ENCODE assay signal across 22 cellular contexts in the genomic region with DNA sequence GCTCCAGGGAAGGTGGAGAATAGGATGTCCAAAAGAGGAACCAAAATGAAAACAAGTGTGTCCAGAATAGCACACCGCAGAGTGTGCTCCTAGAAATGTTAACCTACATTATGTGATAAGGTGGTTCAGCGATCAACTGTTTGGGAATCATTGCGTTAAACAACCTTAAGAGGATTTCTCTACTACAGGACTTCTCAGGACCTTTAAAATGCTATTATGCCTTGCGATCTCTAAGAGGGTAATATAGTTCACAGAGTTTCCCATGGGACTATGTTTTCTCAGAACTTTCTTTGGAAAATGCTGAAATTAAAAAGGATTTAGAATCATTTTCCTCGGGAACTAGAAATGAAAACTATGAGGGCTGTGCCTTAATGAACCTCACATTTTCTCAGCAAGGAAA. TPM values are rescaled to one million over a fixed set of nuclear protein-coding genes. Genes with fewer than 3 reads are reported as not detected.
DNase-seq lines count a peak whose midpoint lies in the region; ATAC-seq, FAIRE-seq and TF ChIP-seq lines count a peak whose summit lies in the region.
"Had no signal": no experiment of that assay in that cellular context is flagged by ENCODE, and none has a peak within 500 bp of the region (broad histone marks: within the 10 kb centered on the region; RNA-seq: fewer than 3 reads in every experiment).

No MANE protein-coding gene starts in this region.

- H3K4me1 ChIP-seq in GM23338 (ENCODE audit: insufficient read depth), result peaks cover 13% of the 10 kb centered on the region; the same call in 1 of the 2 replicates
- peaks cover 6% of the 10 kb centered on the region in 2 experiments; a peak in 3 of 5 replicates for H3K4me1 ChIP-seq in K562 (replicated peaks in 1 of 2; ENCODE audit: control insufficient read depth in 2 of 2, insufficient read depth in 2 of 2, low read length in 2 of 2)
- H3K4me1 ChIP-seq in muscle layer of colon (ENCODE audit: insufficient read depth, low read length), result peaks cover 29% of the 10 kb centered on the region
- peaks cover 5% of the 10 kb centered on the region for H3K4me1 ChIP-seq in right cardiac atrium (ENCODE audit: control insufficient read depth, insufficient read depth, low read length)

- no peaks in the 10 kb centered on the region for H3K9me3 ChIP-seq in K562 (replicated peaks; ENCODE audit: control insufficient read depth, insufficient read depth, low read depth, low read length)
- H3K9me3 ChIP-seq in muscle layer of colon (ENCODE audit: low read length), result no peaks in the 10 kb centered on the region
- no peaks in the 10 kb centered on the region for H3K9me3 ChIP-seq in right cardiac atrium (ENCODE audit: control insufficient read depth, low read length)
- H3K9me3 ChIP-seq: esophagus squamous epithelium, mucosa of descending colon had no signal

- H3K27ac Mint-ChIP-seq in GM23338 (no peak overlapping the region), type B pancreatic cell (no peak overlapping the region)
- H3K27ac Mint-ChIP-seq: activated CD4-positive, alpha-beta memory T cell treated with anti-CD3 and anti-CD28 coated beads, Interleukin-2, amount 10 ng/mL, durations not matched to agents 7 days and 5 days; CD4-positive, alpha-beta memory T cell; endodermal cell; H9; progenitor cell of endocrine pancreas had no signal

- H3K4me3 Mint-ChIP-seq in GM23338, result peak overlapping the region; percentile 4; the same call in 1 of the 3 replicates
- peak overlapping the region; percentile 92 for H3K4me3 Mint-ChIP-seq in type B pancreatic cell
- H3K4me3 Mint-ChIP-seq: activated CD4-positive, alpha-beta memory T cell treated with anti-CD3 and anti-CD28 coated beads, Interleukin-2, amount 10 ng/mL, durations not matched to agents 7 days and 5 days; CD4-positive, alpha-beta memory T cell; endodermal cell had no signal

- peaks cover 5% of the 10 kb centered on the region; the same call in 1 of the 2 replicates for H3F3A ChIP-seq in GM23338 (replicated peaks; ENCODE audit: low read depth)

- H3K27me3 ChIP-seq in GM23338 (ENCODE audit: insufficient read depth), result peaks cover 24% of the 10 kb centered on the region
- peaks cover 28 to 31% of the 10 kb centered on the region in 2 experiments for H3K27me3 ChIP-seq in K562 (ENCODE audit: control insufficient read depth in 2 of 2, insufficient read depth in 2 of 2, low read length in 2 of 2)
- H3K27me3 ChIP-seq in muscle layer of colon (ENCODE audit: control insufficient read depth in 1 of 2, insufficient read depth in 2 of 2, low read length in 2 of 2), result no peaks in the 10 kb centered on the region
- no peaks in the 10 kb centered on the region for H3K27me3 ChIP-seq in right cardiac atrium (ENCODE audit: control insufficient read depth, insufficient read depth)
- H3K27me3 ChIP-seq: brain microvascular endothelial cell had no signal

- BruUV-seq in K562 (replicated peaks; lab: Mats Ljungman, UMichigan), result no TSS peak

- no peaks in the 10 kb centered on the region for H3K9me2 ChIP-seq in GM23338 (ENCODE audit: insufficient read depth)

- H2AFZ ChIP-seq in GM23338, result no peak overlapping the region
- no peak overlapping the region for H2AFZ ChIP-seq in K562 (ENCODE audit: low read depth, low read length)

- TF ChIP-seq POLR2A in K562 (conservative IDR thresholded peaks at IDR 0.05), result no peak

- FAIRE-seq in K562 (lab: Jason Lieb, UNC), result no peak
- FAIRE-seq: colon, islet of Langerhans had no signal

- H4K20me1 ChIP-seq in GM23338 (replicated peaks; ENCODE audit: insufficient read depth) (no peaks in the 10 kb centered on the region), K562 (replicated peaks; ENCODE audit: control insufficient read depth, insufficient read depth, low read length) (no peaks in the 10 kb centered on the region)

- no peaks in the 10 kb centered on the region for H3K36me3 ChIP-seq in GM23338 (ENCODE audit: insufficient read depth)
- H3K36me3 ChIP-seq in K562 (ENCODE audit: control insufficient read depth, insufficient read depth, low read length), result no peaks in the 10 kb centered on the region
- H3K36me3 ChIP-seq in muscle layer of colon (ENCODE audit: insufficient read depth, low read length), result no peaks in the 10 kb centered on the region
- H3K36me3 ChIP-seq: brain microvascular endothelial cell, esophagus squamous epithelium had no signal

- H3K4me3 ChIP-seq in GM23338, result no peak overlapping the region
- H3K4me3 ChIP-seq in K562, result no peak overlapping the region
- peak overlapping the region in 1 of 2 donors; percentile 29 for H3K4me3 ChIP-seq in muscle layer of colon (ENCODE audit: low read depth in 1 of 2, low read length in 2 of 2)
- H3K4me3 ChIP-seq in right cardiac atrium (ENCODE audit: low read length), result no peak overlapping the region
- H3K4me3 ChIP-seq: mucosa of descending colon had no signal

- no peaks in the 10 kb centered on the region for H3K9me1 ChIP-seq in K562 (ENCODE audit: control insufficient read depth, insufficient read depth, low read length)

- in situ Hi-C loops in K562 (cut with MboI), result no loop called here

- H3K4me2 ChIP-seq in GM23338 (no peak overlapping the region), K562 (ENCODE audit: insufficient read depth, low read length) (no peak overlapping the region)

- H3K9ac ChIP-seq in K562 (ENCODE audit: insufficient read depth in 1 of 2, low read depth in 2 of 2, low read length in 2 of 2) (no peak overlapping the region), muscle layer of colon (ENCODE audit: low read length) (no peak overlapping the region)

- intact Hi-C loops in K562 (cut with micrococcal nuclease) (no loop called here), right cardiac atrium (cut with DNase I) (no loop called here)

- POLR2A ChIA-PET in K562 (lab: Yijun Ruan, JAX), result interaction anchor here (0.6 kb wide), 1 partner anchor 36 kb away, joined by 3 read pairs; no protein-coding TSS in a partner anchor

- DNase-seq in GM23338 (ENCODE audit: low spot score), result no peak
- no peak for DNase-seq in K562 (ENCODE audit: extremely low read depth in 1 of 4, low spot score in 3 of 4)
- no peak for DNase-seq in type B pancreatic cell (ENCODE audit: extremely low spot score, unreplicated experiment)
- DNase-seq in right cardiac atrium, result no peak
- DNase-seq in NCI-H187 (lab: John Stamatoyannopoulos, UW), result no peak
- DNase-seq: activated CD4-positive, alpha-beta memory T cell treated with anti-CD3 and anti-CD28 coated beads, Interleukin-2, amount 10 ng/mL, durations not matched to agents 7 days and 5 days; activated effector memory CD4-positive, alpha-beta T cell treated with anti-CD3 and anti-CD28 coated beads, Interleukin-2, amount 50 U/mL, for 16 hours; brain microvascular endothelial cell; CD4-positive, alpha-beta memory T cell; endodermal cell; esophagus squamous epithelium; H9; left ventricle myocardium superior; mucosa of descending colon; NCI-H1105 treated with DMSO at 0.1 percent for 48 hours; NCI-H2029 treated with DMSO at 0.1 percent for 48 hours; NCI-H226 had no signal

- no peak for TF ChIP-seq CTCF in GM23338 (conservative IDR thresholded peaks at IDR 0.05; ENCODE audit: low read depth in 2 of 2)
- no peak for TF ChIP-seq CTCF in K562 (IDR thresholded peaks at IDR 0.05 in 2 of 3, conservative IDR thresholded peaks at IDR 0.05 in 1 of 3; ENCODE audit: insufficient read depth in 2 of 3, low read depth in 1 of 3, low read length in 3 of 3)
- no peak for TF ChIP-seq CTCF in type B pancreatic cell (conservative IDR thresholded peaks at IDR 0.05)

- H3K27me3 Mint-ChIP-seq in GM23338 (ENCODE audit: insufficient read depth, low read depth, poor library complexity), result peaks cover 17% of the 10 kb centered on the region
- peaks cover 45% of the 10 kb centered on the region for H3K27me3 Mint-ChIP-seq in type B pancreatic cell

- TF ChIP-seq EP300 in K562 (IDR thresholded peaks at IDR 0.05; ENCODE audit: low read length), result no peak

- no peaks in the 10 kb centered on the region for H3K79me2 ChIP-seq in GM23338 (replicated peaks; ENCODE audit: insufficient read depth)
- no peaks in the 10 kb centered on the region for H3K79me2 ChIP-seq in K562 (ENCODE audit: control insufficient read depth, insufficient read depth, low read length)

- no peak overlapping the region for H3K27ac ChIP-seq in GM23338 (ENCODE audit: low read depth)
- no peak overlapping the region for H3K27ac ChIP-seq in K562 (ENCODE audit: extremely low read depth, low read depth, low read length)
- peak overlapping the region; percentile 5 for H3K27ac ChIP-seq in muscle layer of colon (ENCODE audit: low read depth, low read length)
- H3K27ac ChIP-seq in right cardiac atrium (ENCODE audit: low read length), result no peak overlapping the region
- H3K27ac ChIP-seq: brain microvascular endothelial cell, esophagus squamous epithelium had no signal

- H3K36me3 Mint-ChIP-seq in GM23338 (ENCODE audit: low read depth), result no peaks in the 10 kb centered on the region; the same call in 2 of the 3 replicates
- peaks cover 3% of the 10 kb centered on the region for H3K36me3 Mint-ChIP-seq in type B pancreatic cell
- H3K36me3 Mint-ChIP-seq: CD4-positive, alpha-beta memory T cell had no signal

- CTCF ChIA-PET in K562 (lab: Yijun Ruan, JAX; ENCODE audit: low intra/inter-chr PET ratio), result no interaction called here

- peaks cover 10% of the 10 kb centered on the region; the same call in 2 of the 3 replicates for H3K4me1 Mint-ChIP-seq in GM23338
- H3K4me1 Mint-ChIP-seq in type B pancreatic cell (ENCODE audit: unreplicated experiment), result peaks cover 23% of the 10 kb centered on the region

- WGBS in K562 (ENCODE audit: insufficient coverage, low coverage, missing lambda C conversion rate), result 7% methylated on average over 5 of the region's 5 CpGs
- 70% methylated on average over 5 of the region's 5 CpGs for WGBS in right cardiac atrium

- no peaks in the 10 kb centered on the region for H3K9me3 Mint-ChIP-seq in GM23338
- H3K9me3 Mint-ChIP-seq in type B pancreatic cell, result no peaks in the 10 kb centered on the region
- H3K9me3 Mint-ChIP-seq: activated CD4-positive, alpha-beta memory T cell treated with anti-CD3 and anti-CD28 coated beads, Interleukin-2, amount 10 ng/mL, durations not matched to agents 7 days and 5 days; CD4-positive, alpha-beta memory T cell; endodermal cell; H9 had no signal

- no peak for ATAC-seq in GM23338
- ATAC-seq in K562, result no peak
- ATAC-seq in right cardiac atrium, result no peak
- no peak for ATAC-seq in GM18520 (IDR thresholded peaks at IDR 0.05; ENCODE audit: unreplicated experiment)
- ATAC-seq: left ventricle myocardium superior, mucosa of descending colon had no signal

- TF ChIP-seq RAD21 in K562 (CRISPR knock-in tag; conservative IDR thresholded peaks at IDR 0.05 in 1 of 2, IDR thresholded peaks at IDR 0.05 in 1 of 2), result no peak

RNA-seq across cellular contexts. Expression of gene GLT8D2, which starts 1.8 kb away (rescaled TPM):
- total RNA-seq in GM23338 (2014; rRNA removed; shearing (Covaris generic)), result 3.2 and 8.5 TPM in 2 replicates
- polyA plus RNA-seq in GM23338 (2016; fragmentation: Nextera tagmentation; extraction: Ambion mirVana) (3.2 and 4.2 TPM in 2 replicates), K562 (2011; rRNA removed) (not detected in 2 replicates), K562 (2014; fragmentation: Illumina TruSeq; extraction: Trizol) (not detected in 2 replicates), K562 (2014; fragmentation: Nextera tagmentation; extraction: Ambion mirVana) (under 1 TPM; 0.18 to 0.27 TPM), K562 (2014; rRNA removed) (0.12 TPM in 1 of 2 replicates, not detected in the other), right cardiac atrium (9.9 TPM)
- total RNA-seq in K562 (2011; cell fraction: chromatin; rRNA removed; ENCODE audit: low replicate concordance), result 0.19 TPM in 1 of 2 replicates, not detected in the other
- not detected in 2 replicates for total RNA-seq in K562 (2011; cell fraction: nucleolus; rRNA removed)
- not detected in 2 replicates for total RNA-seq in K562 (2011; cell fraction: nucleoplasm; rRNA removed)
- total RNA-seq in K562 (2014; rRNA removed) (0.18 TPM in 1 of 2 replicates, not detected in the other), K562 (2014; rRNA removed; fragmentation: Illumina TruSeq; extraction: Trizol) (not detected in 2 replicates), K562 (2015; rRNA removed; fragmentation: Illumina TruSeq; extraction: Trizol) (not detected in 2 replicates), K562 (2021) (not detected in 2 replicates), type B pancreatic cell (ENCODE audit: low replicate concordance) (0.59 and 19.8 TPM in 2 replicates), right cardiac atrium (10 to 100 TPM in 2 of 4 donors, 1 to 10 TPM in 2; 8.7 to 14.4 (median 11.4) TPM)
- not detected in 2 replicates for polyA plus RNA-seq in K562 (2011; cell fraction: cytosol; rRNA removed)
- polyA plus RNA-seq in K562 (2011; cell fraction: nucleus; rRNA removed), result not detected in 2 replicates
- polyA plus RNA-seq in K562 (2012), result 0.18 and 0.28 TPM in 2 replicates
- not detected in 2 replicates for polyA minus RNA-seq in K562 (2011; rRNA and poly(A)+ RNA removed)
- polyA minus RNA-seq in K562 (2011; cell fraction: cytosol; rRNA and poly(A)+ RNA removed), result not detected in 2 replicates
- polyA minus RNA-seq in K562 (2011; cell fraction: nucleus; rRNA and poly(A)+ RNA removed), result not detected in 2 replicates
- total RNA-seq: activated CD4-positive, alpha-beta memory T cell treated with anti-CD3 and anti-CD28 coated beads, Interleukin-2, amount 10 ng/mL, durations not matched to agents 7 days and 5 days; CD4-positive, alpha-beta memory T cell had no signal

RNA-seq across cellular contexts. Expression of gene HCFC2, which starts 16.2 kb away (rescaled TPM):
- total RNA-seq in GM23338 (2014; rRNA removed; shearing (Covaris generic)), result 0.54 and 1.9 TPM in 2 replicates
- polyA plus RNA-seq in GM23338 (2016; fragmentation: Nextera tagmentation; extraction: Ambion mirVana) (1.1 and 2.5 TPM in 2 replicates), K562 (2011; rRNA removed) (4.0 and 5.8 TPM in 2 replicates), K562 (2014; fragmentation: Illumina TruSeq; extraction: Trizol) (3.1 and 3.8 TPM in 2 replicates), K562 (2014; fragmentation: Nextera tagmentation; extraction: Ambion mirVana) (1 to 10 TPM; 1.2 to 1.6 TPM), K562 (2014; rRNA removed) (2.5 and 5.7 TPM in 2 replicates), right cardiac atrium (4.1 TPM)
- 8.2 and 19.6 TPM in 2 replicates for total RNA-seq in K562 (2011; cell fraction: chromatin; rRNA removed; ENCODE audit: low replicate concordance)
- 4.3 and 6.1 TPM in 2 replicates for total RNA-seq in K562 (2011; cell fraction: nucleolus; rRNA removed)
- 5.7 and 8.1 TPM in 2 replicates for total RNA-seq in K562 (2011; cell fraction: nucleoplasm; rRNA removed)
- total RNA-seq in K562 (2014; rRNA removed) (2.8 and 3.8 TPM in 2 replicates), K562 (2014; rRNA removed; fragmentation: Illumina TruSeq; extraction: Trizol) (4.4 and 6.0 TPM in 2 replicates), K562 (2015; rRNA removed; fragmentation: Illumina TruSeq; extraction: Trizol) (5.2 and 6.5 TPM in 2 replicates), K562 (2021) (3.8 and 4.0 TPM in 2 replicates), type B pancreatic cell (ENCODE audit: low replicate concordance) (8.5 and 11.2 TPM in 2 replicates), right cardiac atrium (10 to 100 TPM; 10.2 to 11.0 (median 10.6) TPM)
- 1.6 and 1.7 TPM in 2 replicates for polyA plus RNA-seq in K562 (2011; cell fraction: cytosol; rRNA removed)
- 4.7 and 5.7 TPM in 2 replicates for polyA plus RNA-seq in K562 (2011; cell fraction: nucleus; rRNA removed)
- 2.5 and 2.9 TPM in 2 replicates for polyA plus RNA-seq in K562 (2012)
- polyA minus RNA-seq in K562 (2011; rRNA and poly(A)+ RNA removed), result 8.2 and 8.4 TPM in 2 replicates
- polyA minus RNA-seq in K562 (2011; cell fraction: cytosol; rRNA and poly(A)+ RNA removed), result 2.1 and 3.3 TPM in 2 replicates
- 4.7 and 6.9 TPM in 2 replicates for polyA minus RNA-seq in K562 (2011; cell fraction: nucleus; rRNA and poly(A)+ RNA removed)
